Comparison of ENCODE assay signal across 19 cellular contexts in the genomic region with DNA sequence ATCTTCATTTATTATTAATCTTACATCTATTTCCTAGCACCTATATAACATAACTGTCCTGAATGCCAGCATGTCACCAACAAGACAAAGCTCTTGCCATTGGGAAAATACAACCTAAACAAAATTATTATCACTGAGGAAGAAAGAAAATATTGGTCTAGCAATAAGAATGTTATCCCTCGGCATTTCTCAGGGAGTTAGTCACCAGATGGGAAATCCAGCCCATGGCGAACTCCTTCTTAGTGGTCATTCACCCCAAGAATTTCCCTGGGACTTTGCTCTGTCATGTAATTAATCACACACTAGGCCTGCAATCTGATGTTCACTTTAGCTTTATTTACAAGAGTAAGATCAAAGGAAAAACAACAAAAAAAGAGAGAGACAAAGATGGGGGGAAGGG. TPM values are rescaled to one million over a fixed set of nuclear protein-coding genes. Genes with fewer than 3 reads are reported as not detected.
A peak's percentile ranks its signal among the peaks of the same experiment; 100 is the strongest.
DNase-seq lines count a peak whose midpoint lies in the region; ATAC-seq and TF ChIP-seq lines count a peak whose summit lies in the region.
"Had no signal": no experiment of that assay in that cellular context is flagged by ENCODE, and none has a peak within 500 bp of the region (broad histone marks: within the 10 kb centered on the region; RNA-seq: fewer than 3 reads in every experiment).

No MANE protein-coding gene starts in this region.

- H3K4me1 ChIP-seq in colonic mucosa = no peaks in the 10 kb centered on the region

- intact Hi-C loops in colonic mucosa (cut with DNase I) = no loop called here
- intact Hi-C loops in left ventricle myocardium superior (cut with micrococcal nuclease) = no loop called here

- DNase-seq in A172 (ENCODE audit: low spot score) = peak; percentile 94
- DNase-seq in HS-5 (ENCODE audit: low read depth) = peak; percentile 37
- DNase-seq in brain microvascular endothelial cell = peak; percentile 92
- DNase-seq in kidney epithelial cell (ENCODE audit: low read depth) = peak; percentile 26
- no peak for DNase-seq in colonic mucosa
- DNase-seq in left ventricle myocardium superior = no peak
- no peak for DNase-seq in NOMO-1 treated with dmso at 0.1 percent for 144 hours (lab: John Stamatoyannopoulos, UW; ENCODE audit: unreplicated experiment)
- DNase-seq: activated naive CD4-positive, alpha-beta T cell treated with anti-CD3 and anti-CD28 coated beads, Interleukin-2, amount 10 ng/mL, durations not matched to agents 7 days and 5 days; caudate nucleus; CD8-positive, alpha-beta memory T cell; glutamatergic neuron; NCI-H2171; NCI-H82; right cardiac atrium; stimulated activated CD4-positive, alpha-beta T cell treated with anti-CD3 and anti-CD28 coated beads, Interleukin-2, amount 100 ng/mL, for 24 hours had no signal

- H3K36me3 ChIP-seq in brain microvascular endothelial cell (replicated peaks) (no peaks in the 10 kb centered on the region), kidney epithelial cell (ENCODE audit: control insufficient read depth, insufficient read depth, low read length) (no peaks in the 10 kb centered on the region), colonic mucosa (no peaks in the 10 kb centered on the region)
- H3K36me3 ChIP-seq: thoracic aorta had no signal

- H3K4me3 ChIP-seq in brain microvascular endothelial cell (ENCODE audit: low read depth, low read length) (no peak overlapping the region), kidney epithelial cell (ENCODE audit: low read depth, low read length) (no peak overlapping the region), colonic mucosa (no peak overlapping the region)
- H3K4me3 ChIP-seq: thoracic aorta had no signal

- H3K27me3 ChIP-seq in brain microvascular endothelial cell (replicated peaks) (no peaks in the 10 kb centered on the region), kidney epithelial cell (ENCODE audit: control insufficient read depth, insufficient read depth, low read length) (no peaks in the 10 kb centered on the region), colonic mucosa (no peaks in the 10 kb centered on the region)

- no peak for TF ChIP-seq CTCF in brain microvascular endothelial cell (IDR thresholded peaks at IDR 0.05; ENCODE audit: low read depth, low read length, missing control alignments)
- no peak for TF ChIP-seq CTCF in kidney epithelial cell (IDR thresholded peaks at IDR 0.05; ENCODE audit: insufficient read depth, low read length, poor library complexity, severe bottlenecking)
- no peak for TF ChIP-seq CTCF in colonic mucosa (IDR thresholded peaks at IDR 0.05)

- H3K9me3 ChIP-seq in colonic mucosa = no peaks in the 10 kb centered on the region
- H3K9me3 ChIP-seq: thoracic aorta had no signal

- in situ Hi-C loops in brain microvascular endothelial cell (cut with HindIII; ENCODE audit: low pct_ligation_motif_present, low sequenced_read_pairs) = no loop called here

- H3K9ac ChIP-seq in colonic mucosa (ENCODE audit: low read depth in 2 of 2, low read length in 2 of 2) = no peak overlapping the region

- no peak for ATAC-seq in HG03108 (IDR thresholded peaks at IDR 0.05; ENCODE audit: unreplicated experiment)
- no peak for ATAC-seq in left ventricle myocardium superior
- ATAC-seq: right cardiac atrium had no signal

- peak overlapping the region; percentile 86 for H3K27ac ChIP-seq in brain microvascular endothelial cell
- no peak overlapping the region for H3K27ac ChIP-seq in colonic mucosa
- H3K27ac ChIP-seq: 22Rv1, thoracic aorta had no signal

RNA-seq across cellular contexts. Expression of a gene that starts 56.1 kb away (rescaled TPM):
- not detected in 2 replicates for total RNA-seq in A172 (2014; rRNA removed; shearing (Covaris generic))
- total RNA-seq in kidney epithelial cell (not detected in 2 replicates), colonic mucosa (not detected), left ventricle myocardium superior (not detected)
- total RNA-seq: CD8-positive, alpha-beta memory T cell; H1; right cardiac atrium; thoracic aorta had no signal

Comparison
In these comparisons a context has a peak if more than half of its experiments do, and no peak if none do; other contexts are left out.
1. DNase-seq: peak in A172 (single experiment), HS-5 (single experiment), brain microvascular endothelial cell (single experiment) and kidney epithelial cell (single experiment); none in colonic mucosa (single experiment), left ventricle myocardium superior (single experiment) and NOMO-1 treated with dmso at 0.1 percent for 144 hours (single experiment).